26 cellular contexts compared by ENCODE assay signal in the genomic region with DNA sequence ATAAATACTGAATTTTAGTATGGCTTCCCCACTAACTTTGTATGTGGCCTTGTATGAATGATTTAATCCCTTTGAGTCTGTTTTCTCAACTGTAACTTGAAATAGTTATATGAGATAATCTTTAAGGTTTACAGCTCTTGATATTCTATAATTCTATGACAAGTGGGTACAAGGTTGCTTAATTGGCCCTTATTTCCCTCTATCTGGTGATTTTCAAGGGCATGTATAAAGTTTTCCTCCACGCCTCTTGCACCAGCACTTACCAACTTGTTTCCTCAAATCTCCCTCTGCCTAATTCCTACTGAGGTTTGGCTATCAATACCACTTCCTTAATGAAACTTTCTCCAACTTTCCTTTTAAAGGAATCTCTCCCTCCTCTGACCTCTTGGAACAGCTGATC.
"Had no signal": no experiment of that assay in that cellular context is flagged by ENCODE, and none has a peak within 500 bp of the region (broad histone marks: within the 10 kb centered on the region; RNA-seq: fewer than 3 reads in every experiment).

No MANE protein-coding gene starts in this region.

- DNase-seq: activated CD4-positive, alpha-beta memory T cell treated with anti-CD3 and anti-CD28 coated beads for 36 hours; activated CD4-positive, alpha-beta T cell treated with anti-CD3 and anti-CD28 coated beads for 36 hours; activated CD4-positive, alpha-beta T cell treated with anti-CD3 and anti-CD28 coated beads, Interleukin-2, amount 10 ng/mL, durations not matched to agents 24 days and 14 days; activated CD4-positive, CD25-positive, alpha-beta regulatory T cell; activated CD4-positive, CD25-positive, alpha-beta regulatory T cell treated with anti-CD3 and anti-CD28 coated beads, Interleukin-2, amount 50 U/mL, for 72 hours; activated CD8-positive, alpha-beta memory T cell treated with anti-CD3 and anti-CD28 coated beads, Interleukin-2, amount 10 ng/mL, durations not matched to agents 7 days and 5 days; activated CD8-positive, alpha-beta memory T cell treated with anti-CD3 and anti-CD28 coated beads, Interleukin-2, amount 50 U/mL, for 48 hours; activated CD8-positive, alpha-beta T cell treated with anti-CD3 and anti-CD28 coated beads, Interleukin-2, amount 10 ng/mL, durations not matched to agents 7 days and 5 days; activated gamma-delta T cell; activated naive CD4-positive, alpha-beta T cell; activated naive CD4-positive, alpha-beta T cell treated with anti-CD3 and anti-CD28 coated beads, Interleukin-2, amount 10 ng/mL, durations not matched to agents 7 days and 5 days; activated naive CD8-positive, alpha-beta T cell treated with anti-CD3 and anti-CD28 coated beads, Interleukin-2, amount 10 ng/mL, durations not matched to agents 7 days and 5 days; activated T-cell treated with anti-CD3 and anti-CD28 coated beads for 4 hours; activated T-cell treated with anti-CD3 and anti-CD28 coated beads, Interleukin-2, amount 50 U/mL, for 24 hours; activated T-cell treated with anti-CD3 and anti-CD28 coated beads, Interleukin-2, amount 50 U/mL, for 72 hours; amniotic stem cell; anterior cingulate cortex; brain microvascular endothelial cell; effector CD8-positive, alpha-beta T cell; foreskin fibroblast; head of caudate nucleus; T-helper 1 cell; T-helper 17 cell; T1000 had no signal

- H3K27me3 ChIP-seq: brain microvascular endothelial cell had no signal

- H3K36me3 ChIP-seq: brain microvascular endothelial cell had no signal

- H3K27ac ChIP-seq: brain microvascular endothelial cell, epithelial cell of prostate had no signal

- ATAC-seq: activated CD4-positive, alpha-beta T cell treated with anti-CD3 and anti-CD28 coated beads for 36 hours; activated CD8-positive, alpha-beta memory T cell treated with anti-CD3 and anti-CD28 coated beads, Interleukin-2, amount 10 ng/mL, durations not matched to agents 7 days and 5 days; activated CD8-positive, alpha-beta T cell treated with anti-CD3 and anti-CD28 coated beads, Interleukin-2, amount 10 ng/mL, durations not matched to agents 7 days and 5 days; activated naive CD4-positive, alpha-beta T cell treated with anti-CD3 and anti-CD28 coated beads, Interleukin-2, amount 50 U/mL, for 72 hours; activated T-cell treated with anti-CD3 and anti-CD28 coated beads, Interleukin-2, amount 50 U/mL, for 72 hours; T-helper 17 cell had no signal
